10 cellular contexts compared by ENCODE assay signal in genomic region chr20:33679758-33680485, GRCh38. TPM values are rescaled to one million over a fixed set of nuclear protein-coding genes. Genes with fewer than 3 reads are reported as not detected.
A peak's percentile ranks its signal among the peaks of the same experiment; 100 is the strongest.
DNase-seq lines count a peak whose midpoint lies in the region; ATAC-seq and TF ChIP-seq lines count a peak whose summit lies in the region.
"Had no signal": no experiment of that assay in that cellular context is flagged by ENCODE, and none has a peak within 500 bp of the region (broad histone marks: within the 10 kb centered on the region; RNA-seq: fewer than 3 reads in every experiment).

No MANE protein-coding gene starts in this region.

- no peaks in the 10 kb centered on the region for H3K36me3 Mint-ChIP-seq in CD4-positive, alpha-beta T cell (ENCODE audit: low read depth)

- intact Hi-C loops in CD4-positive, alpha-beta T cell (cut with DNase I, micrococcal nuclease) = loop anchor here in 1 of 2 experiments (10.0 kb wide), 1 partner anchor 315 kb away; the partner anchor contains the start of gene RALY
- intact Hi-C loops in ascending aorta (cut with DNase I) = no loop called here

- TF ChIP-seq POLR2A in upper lobe of left lung (IDR thresholded peaks at IDR 0.05) = no peak

- peaks cover 20 to 29% of the 10 kb centered on the region in 2 donors for H3K4me1 ChIP-seq in ascending aorta
- H3K4me1 ChIP-seq in upper lobe of left lung = peaks cover 18 to 44% (median 35%) of the 10 kb centered on the region in 4 donors

- CTCF ChIA-PET in CD4-positive, alpha-beta T cell (lab: Charles Lee) = interaction anchor here (1.1 to 2.1 kb wide), 2 partner anchors 12 to 14 kb away, joined by 3 to 14 read pairs; no protein-coding TSS in a partner anchor

- peak in 2 of 10 experiments; percentile 30 to 35 for DNase-seq in CD4-positive, alpha-beta T cell
- DNase-seq in GM19240 (ENCODE audit: insufficient read length, low spot score) (peak; percentile 73), ascending aorta (ENCODE audit: low spot score in 2 of 2) (no peak), mucosa of gallbladder (ENCODE audit: low spot score) (no peak), upper lobe of left lung (no peak), NOMO-1 treated with DMSO at 0.1 percent for 48 hours (lab: John Stamatoyannopoulos, UW; ENCODE audit: unreplicated experiment) (no peak)
- DNase-seq in effector CD4-positive, alpha-beta T cell = no peak
- DNase-seq: NCI-H2171 had no signal

- H3K9me3 ChIP-seq in CD4-positive, alpha-beta T cell (ENCODE audit: control insufficient read depth, low read length) = no peaks in the 10 kb centered on the region
- no peaks in the 10 kb centered on the region for H3K9me3 ChIP-seq in ascending aorta
- H3K9me3 ChIP-seq in upper lobe of left lung = no peaks in the 10 kb centered on the region

- TF ChIP-seq EP300 in upper lobe of left lung (IDR thresholded peaks at IDR 0.05) = no peak

- H3K4me1 Mint-ChIP-seq in CD4-positive, alpha-beta T cell (ENCODE audit: low read depth) = peaks cover 49% of the 10 kb centered on the region

- peak overlapping the region; percentile 51 for H3K4me3 Mint-ChIP-seq in CD4-positive, alpha-beta T cell

- no peaks in the 10 kb centered on the region for H3K27me3 ChIP-seq in CD4-positive, alpha-beta T cell (ENCODE audit: control insufficient read depth, insufficient read depth, low read length)
- H3K27me3 ChIP-seq in ascending aorta (no peaks in the 10 kb centered on the region), upper lobe of left lung (no peaks in the 10 kb centered on the region)

- WGBS in upper lobe of left lung, 2 donors = 85 to 93% methylated on average over 10 to 17 of the region's 20 CpGs

- no peaks in the 10 kb centered on the region for H3K36me3 ChIP-seq in ascending aorta
- no peaks in the 10 kb centered on the region for H3K36me3 ChIP-seq in upper lobe of left lung

- peak overlapping the region; percentile 66 for H3K27ac Mint-ChIP-seq in CD4-positive, alpha-beta T cell

- no peaks in the 10 kb centered on the region for H3K9me3 Mint-ChIP-seq in CD4-positive, alpha-beta T cell

- TF ChIP-seq CTCF in CD4-positive, alpha-beta T cell (IDR thresholded peaks at IDR 0.05) = no peak
- no peak for TF ChIP-seq CTCF in ascending aorta (IDR thresholded peaks at IDR 0.05)
- no peak for TF ChIP-seq CTCF in upper lobe of left lung (IDR thresholded peaks at IDR 0.05)

- H3K27me3 Mint-ChIP-seq in CD4-positive, alpha-beta T cell = no peaks in the 10 kb centered on the region

- POLR2A ChIA-PET in CD4-positive, alpha-beta T cell (lab: Charles Lee) = interaction anchor here (0.6 to 4.1 kb wide), 9 partner anchors 8 to 658 kb away, joined by 3 to 45 read pairs (median 8); partner anchors contain the start of genes ACTL10, CBFA2T2, PXMP4 and SNTA1

- peak; percentile 53 for ATAC-seq in CD4-positive, alpha-beta T cell (ENCODE audit: poor library complexity)
- peak; percentile 34 for ATAC-seq in HG03469 (IDR thresholded peaks at IDR 0.05; ENCODE audit: unreplicated experiment)
- ATAC-seq in upper lobe of left lung (ENCODE audit: low FRiP score in 2 of 2) = no peak

- no peak overlapping the region for H3K4me3 ChIP-seq in ascending aorta
- no peak overlapping the region for H3K4me3 ChIP-seq in upper lobe of left lung

- no peak overlapping the region for H3K27ac ChIP-seq in CD4-positive, alpha-beta T cell (ENCODE audit: low read depth, low read length)
- peak overlapping the region; percentile 44 to 46 for H3K27ac ChIP-seq in ascending aorta
- no peak overlapping the region for H3K27ac ChIP-seq in upper lobe of left lung

RNA-seq across cellular contexts. Expression of gene NECAB3, which starts 5.7 kb away (rescaled TPM):
- 1 to 10 TPM; 8.7 to 9.2 TPM for total RNA-seq in CD4-positive, alpha-beta T cell
- total RNA-seq in ascending aorta (21.3 TPM), mucosa of gallbladder (37.3 TPM), upper lobe of left lung (100 to 1,000 TPM in 2 of 6 donors, 10 to 100 TPM in 4; 43.4 to 309 (median 90.6) TPM)

RNA-seq across cellular contexts. Expression of gene E2F1, which starts 6.3 kb away (rescaled TPM):
- total RNA-seq in CD4-positive, alpha-beta T cell = 1 to 10 TPM; 1.2 to 1.6 TPM
- total RNA-seq in ascending aorta (0.53 TPM), mucosa of gallbladder (2.3 TPM), upper lobe of left lung (10 to 100 TPM in 1 of 6 donors, 1 to 10 TPM in 5; 5.5 to 12.9 (median 6.8) TPM)

RNA-seq across cellular contexts. Expression of gene ACTL10, which starts 13.2 kb away (rescaled TPM):
- under 1 TPM; 0.28 to 0.55 TPM for total RNA-seq in CD4-positive, alpha-beta T cell
- total RNA-seq in ascending aorta = 26.3 TPM
- total RNA-seq in mucosa of gallbladder = 4.8 TPM
- total RNA-seq in upper lobe of left lung = 1 to 10 TPM in 5 of 6 donors, not detected in 1; 1.7 to 3.8 (median 2.1) TPM

RNA-seq across cellular contexts. Expression of gene C20orf144, which starts 17.8 kb away (rescaled TPM):
- under 1 TPM; 0.17 to 0.19 TPM for total RNA-seq in CD4-positive, alpha-beta T cell
- not detected for total RNA-seq in ascending aorta
- 0.09 TPM for total RNA-seq in mucosa of gallbladder
- not detected for total RNA-seq in upper lobe of left lung
- total RNA-seq: liver had no signal

RNA-seq across cellular contexts. Expression of gene PXMP4, which starts 40.2 kb away (rescaled TPM):
- 1 to 10 TPM; 3.6 to 4.1 TPM for total RNA-seq in CD4-positive, alpha-beta T cell
- total RNA-seq in ascending aorta = 38.0 TPM
- 17.9 TPM for total RNA-seq in mucosa of gallbladder
- 10 to 100 TPM; 18.4 to 80.2 (median 29.8) TPM for total RNA-seq in upper lobe of left lung

Comparison
In these comparisons a context has a peak if more than half of its experiments do, and no peak if none do; other contexts are left out.
1. ATAC-seq: peak in CD4-positive, alpha-beta T cell (single experiment) and HG03469 (single experiment); none in upper lobe of left lung (0 of 2).
2. H3K27ac ChIP-seq: peak in ascending aorta (2 of 2); none in CD4-positive, alpha-beta T cell (single experiment) and upper lobe of left lung (0 of 4).